ENCODE assay signal across 20 cellular contexts in the genomic region with DNA sequence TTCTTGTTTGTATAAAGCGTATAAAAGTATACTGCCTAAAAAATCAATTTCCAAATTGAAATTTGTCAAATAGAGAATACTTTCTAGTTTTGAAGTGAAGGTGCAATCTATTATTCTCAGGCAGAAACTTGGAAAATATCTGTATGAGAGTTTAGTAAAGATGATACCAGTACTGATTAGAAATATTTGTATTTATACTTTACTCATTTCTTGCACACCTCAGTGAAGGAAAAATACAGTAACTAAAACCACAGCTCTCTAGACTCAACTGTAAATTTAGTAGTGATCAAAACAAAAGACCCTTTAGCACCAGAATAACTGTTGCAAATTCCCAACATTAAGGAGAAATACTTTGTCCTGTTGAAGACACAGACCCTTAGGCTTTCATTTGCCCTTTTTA.
"Had no signal": no experiment of that assay in that cellular context is flagged by ENCODE, and none has a peak within 500 bp of the region (broad histone marks: within the 10 kb centered on the region; RNA-seq: fewer than 3 reads in every experiment).

No MANE protein-coding gene starts in this region.

- H3K27ac ChIP-seq: RWPE1 had no signal

- H3K9me3 ChIP-seq: MG63, SK-N-SH had no signal

- H3K27me3 ChIP-seq: MG63 had no signal

- DNase-seq: Karpas-422, KG1, MG63, NCI-H1092 treated with DMSO at 0.1 percent for 48 hours, NCI-H1436, NCI-H187, NCI-H2029, NCI-H2081 treated with DMSO at 0.1 percent for 48 hours, NCI-H2171, NCI-H226, NCI-H446, NCI-H510A, NCI-H524 treated with DMSO at 0.1 percent for 48 hours, NCI-H69, NCI-H774, PC-3, SHP77, SK-N-SH had no signal

- H3K4me2 ChIP-seq: SK-N-SH had no signal

- H3K4me3 ChIP-seq: MG63 had no signal

- H3K9ac ChIP-seq: SK-N-SH had no signal

- ATAC-seq: Panc1, PC-3 had no signal

- H3K36me3 ChIP-seq: MG63 had no signal
